ENCODE assay signal across 8 cellular contexts in the genomic region with DNA sequence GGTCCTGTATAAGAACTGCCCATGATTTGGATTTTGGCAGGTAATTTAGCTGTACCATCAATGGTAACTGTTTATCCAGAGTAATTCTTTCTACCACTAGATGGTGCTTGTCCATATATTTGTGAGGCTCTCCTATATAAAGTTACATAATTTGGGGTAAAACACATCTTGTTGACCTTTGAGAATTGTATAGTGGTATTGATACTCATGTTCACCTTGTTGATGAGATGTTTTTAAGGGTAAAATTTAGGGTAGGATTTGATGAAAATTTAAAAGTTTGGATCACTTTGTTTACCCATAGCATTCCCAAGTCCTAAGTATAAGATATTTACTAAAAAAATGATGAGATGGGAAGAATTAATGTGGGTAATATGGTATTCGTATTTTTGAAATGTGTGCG. TPM values are rescaled to one million over a fixed set of nuclear protein-coding genes. Genes with fewer than 3 reads are reported as not detected.
DNase-seq lines count a peak whose midpoint lies in the region; ATAC-seq, FAIRE-seq and TF ChIP-seq lines count a peak whose summit lies in the region.

No MANE protein-coding gene starts in this region.

- peak; percentile 44 for ATAC-seq in activated T-helper 17 cell treated with anti-CD3 and anti-CD28 coated beads, Interleukin-2, amount 50 U/mL, for 72 hours (replicated peaks)

- peak; percentile 53 for TF ChIP-seq CTCF in GM10248 (IDR thresholded peaks at IDR 0.05; ENCODE audit: control extremely low read depth, extremely low read depth, low read depth, missing control alignments)
- peak; percentile 56 for TF ChIP-seq CTCF in kidney (IDR thresholded peaks at IDR 0.05; ENCODE audit: borderline replicate concordance, extremely low read depth, insufficient read depth)
- TF ChIP-seq CTCF in vagina (IDR thresholded peaks at IDR 0.05): peak; percentile 25 to 48 (median 45)

- no peaks in the 10 kb centered on the region for H3K4me1 Mint-ChIP-seq in activated T-helper 17 cell treated with anti-CD3 and anti-CD28 coated beads, Interleukin-2, amount 50 U/mL, for 72 hours

- no peak overlapping the region for H3K27ac Mint-ChIP-seq in activated T-helper 17 cell treated with anti-CD3 and anti-CD28 coated beads, Interleukin-2, amount 50 U/mL, for 72 hours

- no peaks in the 10 kb centered on the region for H3K36me3 Mint-ChIP-seq in activated T-helper 17 cell treated with anti-CD3 and anti-CD28 coated beads, Interleukin-2, amount 50 U/mL, for 72 hours (ENCODE audit: low read depth)

- intact Hi-C loops in kidney (cut with DNase I): no loop called here
- intact Hi-C loops in vagina (cut with DNase I): no loop called here

- peak; percentile 69 for FAIRE-seq in kidney (lab: Jason Lieb, UNC)

- H3K9me3 Mint-ChIP-seq in activated T-helper 17 cell treated with anti-CD3 and anti-CD28 coated beads, Interleukin-2, amount 50 U/mL, for 72 hours: no peaks in the 10 kb centered on the region

- H3K9me3 ChIP-seq in kidney (ENCODE audit: control insufficient read depth in 1 of 2, low read length in 2 of 2): no peaks in the 10 kb centered on the region
- H3K9me3 ChIP-seq in vagina: no peaks in the 10 kb centered on the region

- POLR2A ChIA-PET in GM10248 (lab: Yijun Ruan, JAX): interaction anchor here (0.9 kb wide), 1 partner anchor 12 kb away, joined by 3 read pairs; no protein-coding TSS in a partner anchor

- H3K27me3 Mint-ChIP-seq in activated T-helper 17 cell treated with anti-CD3 and anti-CD28 coated beads, Interleukin-2, amount 50 U/mL, for 72 hours: no peaks in the 10 kb centered on the region

- H3K27ac ChIP-seq in kidney (ENCODE audit: low read depth in 2 of 2, low read length in 2 of 2) (no peak overlapping the region), vagina (no peak overlapping the region)

- TF ChIP-seq POLR2A in vagina (IDR thresholded peaks at IDR 0.05): no peak

- peaks cover 0 to 4% of the 10 kb centered on the region in 2 donors for H3K4me1 ChIP-seq in kidney (ENCODE audit: control insufficient read depth in 1 of 2, insufficient read depth in 1 of 2, low read depth in 1 of 2, low read length in 2 of 2)
- no peaks in the 10 kb centered on the region for H3K4me1 ChIP-seq in vagina

- no peaks in the 10 kb centered on the region for H3K27me3 ChIP-seq in vagina

- DNase-seq in GM10248 (ENCODE audit: extremely low spot score): peak; percentile 32
- peak; percentile 56 for DNase-seq in HCEC 1CT
- DNase-seq in NCI-H1694 treated with DMSO at 0.1 percent for 48 hours (lab: John Stamatoyannopoulos, UW): peak; percentile 66
- DNase-seq in kidney: no peak
- no peak for DNase-seq in vagina (ENCODE audit: extremely low spot score in 2 of 2)
- no peak for DNase-seq in activated gamma-delta T cell (lab: John Stamatoyannopoulos, UW)
- DNase-seq in AG08396 (ENCODE audit: low spot score): no peak

- no peak overlapping the region for H3K4me3 ChIP-seq in kidney (ENCODE audit: low read length in 2 of 2)
- H3K4me3 ChIP-seq in vagina: no peak overlapping the region

- H3K36me3 ChIP-seq in kidney (ENCODE audit: control insufficient read depth in 1 of 2, insufficient read depth in 2 of 2, low read length in 2 of 2) (no peaks in the 10 kb centered on the region), vagina (no peaks in the 10 kb centered on the region)

- no peak overlapping the region for H3K4me3 Mint-ChIP-seq in activated T-helper 17 cell treated with anti-CD3 and anti-CD28 coated beads, Interleukin-2, amount 50 U/mL, for 72 hours

- H3K9ac ChIP-seq in kidney (ENCODE audit: low read length in 2 of 2): no peak overlapping the region

- CTCF ChIA-PET in GM10248 (lab: Yijun Ruan, JAX): interaction anchor here (0.8 to 8.7 kb wide), 25 partner anchors 8 to 150 kb away, joined by 3 to 274 read pairs (median 7); a partner anchor contains a TSS

RNA-seq across cellular contexts. Expression of a gene that starts 31.6 kb away (rescaled TPM):
- 10 to 100 TPM; 12.5 to 14.4 TPM for total RNA-seq in activated T-helper 17 cell treated with anti-CD3 and anti-CD28 coated beads, Interleukin-2, amount 50 U/mL, for 72 hours
- total RNA-seq in kidney: 21.5 TPM
- polyA plus RNA-seq in kidney (ENCODE audit: insufficient read depth, low read depth, low replicate concordance): 29.8 TPM
- total RNA-seq in vagina: 15.2 TPM

Comparison
In these comparisons a context has a peak if more than half of its experiments do, and no peak if none do; other contexts are left out.
1. DNase-seq: peak in GM10248 (single experiment), HCEC 1CT (single experiment) and NCI-H1694 treated with DMSO at 0.1 percent for 48 hours (single experiment); none in kidney (single experiment), vagina (0 of 2), activated gamma-delta T cell (single experiment) and AG08396 (single experiment).
2. Peak in every context shown above with its lines, with median percentiles within 50 percentile points of each other: CTCF ChIP-seq.